In genomic region chr9:36132081-36132480, GRCh38 we compare ENCODE assay signal across 21 cellular contexts. TPM values are rescaled to one million over a fixed set of nuclear protein-coding genes. Genes with fewer than 3 reads are reported as not detected.
DNase-seq lines count a peak whose midpoint lies in the region; ATAC-seq and TF ChIP-seq lines count a peak whose summit lies in the region.
"Had no signal": no experiment of that assay in that cellular context is flagged by ENCODE, and none has a peak within 500 bp of the region (broad histone marks: within the 10 kb centered on the region; RNA-seq: fewer than 3 reads in every experiment).

No MANE protein-coding gene starts in this region.

- H3K9me3 ChIP-seq in PC-3 (ENCODE audit: low read length), result no peaks in the 10 kb centered on the region
- H3K9me3 ChIP-seq in A673 (ENCODE audit: low read depth, low read length, poor library complexity, severe bottlenecking), result no peaks in the 10 kb centered on the region
- H3K9me3 ChIP-seq: adrenal gland, vagina had no signal

- CTCF ChIA-PET in PC-3 (lab: Charles Lee) (no interaction called here), A673 (lab: Charles Lee) (no interaction called here)

- peaks cover 5% of the 10 kb centered on the region for H3K4me1 Mint-ChIP-seq in neural crest cell

- H3K27ac ChIP-seq in PC-3 (ENCODE audit: low read length) (peak overlapping the region; percentile 31), A673 (ENCODE audit: low read depth, low read length, poor library complexity, severe bottlenecking) (no peak overlapping the region)
- H3K27ac ChIP-seq: adrenal gland, vagina had no signal

- no peaks in the 10 kb centered on the region for H3F3A ChIP-seq in PC-3 (ENCODE audit: low read length, unreplicated experiment)

- H3K4me1 ChIP-seq in PC-3 (ENCODE audit: insufficient read depth, low read length) (peaks cover 20% of the 10 kb centered on the region), A673 (ENCODE audit: insufficient read depth, low read length, poor library complexity, severe bottlenecking) (no peaks in the 10 kb centered on the region)

- 0 out of 2 replicates have a peak overlapping the region, but pooled peaks have one; percentile 2 for H3K4me3 ChIP-seq in PC-3 (ENCODE audit: low read length)
- no peak overlapping the region for H3K4me3 ChIP-seq in A673 (ENCODE audit: low read depth, low read length, poor library complexity, severe bottlenecking)
- H3K4me3 ChIP-seq: adrenal gland, vagina had no signal

- H3K79me2 ChIP-seq in PC-3 (ENCODE audit: low read length), result no peaks in the 10 kb centered on the region

- no peaks in the 10 kb centered on the region for H3K9me2 ChIP-seq in PC-3 (replicated peaks; ENCODE audit: low read length)

- no peak overlapping the region for H3K9ac ChIP-seq in PC-3 (ENCODE audit: low read length)

- ATAC-seq in PC-3, result no peak; the same call in 1 of the 2 replicates
- peak; percentile 59 for ATAC-seq in esophagus mucosa
- ATAC-seq in GM21423 (IDR thresholded peaks at IDR 0.05; ENCODE audit: unreplicated experiment), result no peak
- ATAC-seq: activated T-helper 17 cell treated with anti-CD3 and anti-CD28 coated beads, Interleukin-2, amount 50 U/mL, for 72 hours had no signal

- H2AFZ ChIP-seq in PC-3 (ENCODE audit: low read length), result no peak overlapping the region

- BruUV-seq in PC-3 (replicated peaks; lab: Mats Ljungman, UMichigan) (no TSS peak), A673 (replicated peaks; lab: Mats Ljungman, UMichigan) (no TSS peak)

- intact Hi-C loops in PC-3 (cut with micrococcal nuclease) (no loop called here), A673 (cut with micrococcal nuclease; ENCODE audit: unreplicated experiment) (no loop called here)

- H3K4me3 Mint-ChIP-seq in neural crest cell, result peak overlapping the region; percentile 13
- H3K4me3 Mint-ChIP-seq: activated T-helper 17 cell treated with anti-CD3 and anti-CD28 coated beads, Interleukin-2, amount 50 U/mL, for 72 hours; CD4-positive, alpha-beta memory T cell; nephron progenitor cell had no signal

- H4K20me1 ChIP-seq in PC-3 (ENCODE audit: low read length), result no peaks in the 10 kb centered on the region

- POLR2A ChIA-PET in PC-3 (lab: Charles Lee; ENCODE audit: unreplicated experiment), result no interaction called here
- POLR2A ChIA-PET in A673 (lab: Charles Lee; ENCODE audit: low non-redundant PET), result no interaction called here

- H3K36me3 ChIP-seq in PC-3 (ENCODE audit: low read depth, low read length) (no peaks in the 10 kb centered on the region), A673 (ENCODE audit: insufficient read depth, low read length, poor library complexity, severe bottlenecking) (no peaks in the 10 kb centered on the region)
- H3K36me3 ChIP-seq: adrenal gland, vagina had no signal

- peak overlapping the region; percentile 21 for H3K4me2 ChIP-seq in PC-3 (ENCODE audit: low read length)

- H3K27me3 Mint-ChIP-seq in neural crest cell (ENCODE audit: low read depth), result peaks cover 46% of the 10 kb centered on the region
- H3K27me3 Mint-ChIP-seq: activated T-helper 17 cell treated with anti-CD3 and anti-CD28 coated beads, Interleukin-2, amount 50 U/mL, for 72 hours; CD4-positive, alpha-beta memory T cell had no signal

- TF ChIP-seq CTCF in PC-3 (conservative IDR thresholded peaks at IDR 0.05; ENCODE audit: low read depth, low read length) (no peak), neural crest cell (conservative IDR thresholded peaks at IDR 0.05) (no peak), A673 (conservative IDR thresholded peaks at IDR 0.05; ENCODE audit: low read depth, low read length) (no peak)

- DNase-seq in Daoy (ENCODE audit: low read depth), result peak; percentile 43
- peak; percentile 71 for DNase-seq in PC-3
- no peak for DNase-seq in neural crest cell (ENCODE audit: low read depth, low spot score)
- no peak for DNase-seq in dermis blood vessel endothelial cell
- DNase-seq in A673 (ENCODE audit: low spot score), result no peak
- no peak for DNase-seq in NCI-H2081 treated with DMSO at 0.1 percent for 48 hours (lab: John Stamatoyannopoulos, UW)
- DNase-seq: activated CD4-positive, CD25-positive, alpha-beta regulatory T cell treated with anti-CD3 and anti-CD28 coated beads, Interleukin-2, amount 50 U/mL, for 72 hours; CD4-positive, alpha-beta memory T cell; DMS79 treated with DMSO at 0.1 percent for 48 hours; NCI-H2081; NCI-H526 treated with DMSO at 0.1 percent for 48 hours; nephron progenitor cell; stimulated activated naive CD4-positive, alpha-beta T cell treated with Interleukin-2 at 50 U/mL for 16 hours; T-helper 9 cell had no signal

- no peak overlapping the region for H3K27ac Mint-ChIP-seq in neural crest cell (ENCODE audit: unreplicated experiment)
- H3K27ac Mint-ChIP-seq: activated T-helper 17 cell treated with anti-CD3 and anti-CD28 coated beads, Interleukin-2, amount 50 U/mL, for 72 hours; CD4-positive, alpha-beta memory T cell; nephron progenitor cell had no signal

- H3K36me3 Mint-ChIP-seq in neural crest cell (ENCODE audit: low read depth), result no peaks in the 10 kb centered on the region

- no peaks in the 10 kb centered on the region for H3K27me3 ChIP-seq in PC-3 (ENCODE audit: low read length)
- no peaks in the 10 kb centered on the region for H3K27me3 ChIP-seq in A673 (replicated peaks; ENCODE audit: insufficient read depth, low read depth, low read length, poor library complexity)
- H3K27me3 ChIP-seq: adrenal gland, vagina had no signal

- H3K9me3 Mint-ChIP-seq in neural crest cell, result no peaks in the 10 kb centered on the region
- H3K9me3 Mint-ChIP-seq: activated T-helper 17 cell treated with anti-CD3 and anti-CD28 coated beads, Interleukin-2, amount 50 U/mL, for 72 hours; nephron progenitor cell had no signal

RNA-seq across cellular contexts. Expression of gene GLIPR2, which starts 4.5 kb away (rescaled TPM):
- 27.8 and 29.9 TPM in 2 replicates for total RNA-seq in Daoy (2014; rRNA removed; shearing (Covaris generic))
- total RNA-seq in PC-3 (2014; rRNA removed) (6.7 and 10.1 TPM in 2 replicates), esophagus mucosa (8.8 TPM), neural crest cell (21.5 and 24.2 TPM in 2 replicates), dermis blood vessel endothelial cell (32.4 and 45.6 TPM in 2 replicates), A673 (2021) (5.0 and 6.9 TPM in 2 replicates)
- total RNA-seq: OCI-LY7 had no signal

RNA-seq across cellular contexts. Expression of gene CCIN, which starts 37.1 kb away (rescaled TPM):
- 0.74 TPM in 1 of 2 replicates, not detected in the other for total RNA-seq in Daoy (2014; rRNA removed; shearing (Covaris generic))
- total RNA-seq in PC-3 (2014; rRNA removed) (0.22 and 0.46 TPM in 2 replicates), esophagus mucosa (not detected), neural crest cell (not detected in 2 replicates), dermis blood vessel endothelial cell (under 0.01 and 0.19 TPM in 2 replicates), A673 (2021) (not detected in 2 replicates)
- total RNA-seq: activated T-helper 17 cell treated with anti-CD3 and anti-CD28 coated beads, Interleukin-2, amount 50 U/mL, for 72 hours; CD4-positive, alpha-beta memory T cell; OCI-LY7; SK-MEL-5; vagina had no signal

RNA-seq across cellular contexts. Expression of gene CLTA, which starts 58.6 kb away (rescaled TPM):
- 536 and 596 TPM in 2 replicates for total RNA-seq in Daoy (2014; rRNA removed; shearing (Covaris generic))
- total RNA-seq in PC-3 (2014; rRNA removed), result 259 and 266 TPM in 2 replicates
- 169 TPM for total RNA-seq in esophagus mucosa
- total RNA-seq in neural crest cell, result 222 and 224 TPM in 2 replicates
- 338 and 359 TPM in 2 replicates for total RNA-seq in dermis blood vessel endothelial cell
- 195 and 226 TPM in 2 replicates for total RNA-seq in A673 (2021)

Comparison
In these comparisons a context has a peak if more than half of its experiments do, and no peak if none do; other contexts are left out.
1. DNase-seq: peak in Daoy (single experiment) and PC-3 (single experiment); none in neural crest cell (single experiment), dermis blood vessel endothelial cell (single experiment), A673 (single experiment) and NCI-H2081 treated with DMSO at 0.1 percent for 48 hours (single experiment).